8 cellular contexts compared by ENCODE assay signal in the genomic region with DNA sequence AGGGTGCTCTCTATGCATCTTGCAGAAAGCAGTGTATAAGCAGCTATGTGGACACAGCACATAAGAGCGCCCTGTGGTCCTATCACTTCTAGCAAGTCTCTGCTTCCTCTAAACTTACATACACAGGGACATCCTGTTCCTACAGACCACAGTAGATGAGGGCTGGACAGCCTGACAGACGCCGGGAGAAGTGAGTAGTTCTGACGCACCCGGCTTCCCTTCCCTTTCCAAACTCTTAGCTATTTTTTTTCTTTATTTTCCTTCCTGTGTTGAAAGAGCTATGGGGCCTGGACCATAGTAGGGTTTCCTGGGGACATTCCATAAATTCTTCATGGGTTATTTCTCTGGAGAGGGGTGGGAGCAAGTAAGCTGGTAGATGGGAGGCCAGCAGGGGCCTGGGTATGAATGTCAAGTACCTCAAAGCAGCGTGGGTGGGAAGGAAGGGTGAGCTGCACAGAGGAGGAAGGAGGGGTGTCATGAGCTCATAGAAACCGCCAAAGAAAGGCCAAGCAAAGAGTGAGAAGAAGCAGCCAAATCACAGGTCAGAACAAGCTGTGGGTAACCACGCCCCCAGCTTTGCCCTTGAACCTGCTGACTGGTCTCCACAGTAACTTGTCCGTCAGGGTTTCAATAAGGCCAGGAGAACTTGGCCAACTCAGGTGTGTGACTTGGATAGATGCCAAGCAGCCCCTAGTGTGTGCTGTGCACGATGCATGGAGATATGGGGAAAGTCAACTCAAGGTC. TPM values are rescaled to one million over a fixed set of nuclear protein-coding genes. Genes with fewer than 3 reads are reported as not detected.
A peak's percentile ranks its signal among the peaks of the same experiment; 100 is the strongest.
DNase-seq lines count a peak whose midpoint lies in the region; ATAC-seq and TF ChIP-seq lines count a peak whose summit lies in the region.

No MANE protein-coding gene starts in this region.

- ATAC-seq in GM18867 (IDR thresholded peaks at IDR 0.05; ENCODE audit: unreplicated experiment) (peak; percentile 78), GM21390 (IDR thresholded peaks at IDR 0.05; ENCODE audit: unreplicated experiment) (no peak)
- ATAC-seq in stimulated activated naive CD8-positive, alpha-beta T cell treated with anti-CD3 and anti-CD28 coated beads, Interleukin-15, Interleukin-2, amounts not matched to agents 100 U/mL and 50 U/mL, for 24 hours, result no peak

- peak; percentile 90 for DNase-seq in RPMI7951 (ENCODE audit: low read depth)
- peak; percentile 99 for DNase-seq in fibroblast of pulmonary artery (ENCODE audit: low read depth)
- DNase-seq in skeletal muscle cell (ENCODE audit: low read depth), result peak; percentile 98
- no peak for DNase-seq in effector CD8-positive, alpha-beta T cell (lab: John Stamatoyannopoulos, UW)
- no peak for DNase-seq in medulla oblongata (ENCODE audit: extremely low spot score)
- no peak for DNase-seq in stimulated activated naive CD8-positive, alpha-beta T cell treated with anti-CD3 and anti-CD28 coated beads, Interleukin-15, Interleukin-2, amounts not matched to agents 100 U/mL and 50 U/mL, for 24 hours

- TF ChIP-seq CTCF in fibroblast of pulmonary artery (IDR thresholded peaks at IDR 0.05; ENCODE audit: low read length, missing control alignments), result no peak

- H3K4me3 ChIP-seq in fibroblast of pulmonary artery (replicated peaks; ENCODE audit: low read depth, low read length), result no peak overlapping the region
- no peak overlapping the region for H3K4me3 ChIP-seq in skeletal muscle cell (ENCODE audit: low read depth, low read length)

RNA-seq across cellular contexts. Expression of gene PLXNA2, which starts 36.6 kb away (rescaled TPM):
- total RNA-seq in RPMI7951 (2014; rRNA removed; shearing (Covaris generic)), result 7.0 and 9.4 TPM in 2 replicates

Comparison
In these comparisons a context has a peak if more than half of its experiments do, and no peak if none do; other contexts are left out.
1. DNase-seq: peak in RPMI7951 (single experiment), fibroblast of pulmonary artery (single experiment) and skeletal muscle cell (single experiment); none in effector CD8-positive, alpha-beta T cell (single experiment), medulla oblongata (single experiment) and stimulated activated naive CD8-positive, alpha-beta T cell treated with anti-CD3 and anti-CD28 coated beads, Interleukin-15, Interleukin-2, amounts not matched to agents 100 U/mL and 50 U/mL, for 24 hours (single experiment).